In the genomic region with DNA sequence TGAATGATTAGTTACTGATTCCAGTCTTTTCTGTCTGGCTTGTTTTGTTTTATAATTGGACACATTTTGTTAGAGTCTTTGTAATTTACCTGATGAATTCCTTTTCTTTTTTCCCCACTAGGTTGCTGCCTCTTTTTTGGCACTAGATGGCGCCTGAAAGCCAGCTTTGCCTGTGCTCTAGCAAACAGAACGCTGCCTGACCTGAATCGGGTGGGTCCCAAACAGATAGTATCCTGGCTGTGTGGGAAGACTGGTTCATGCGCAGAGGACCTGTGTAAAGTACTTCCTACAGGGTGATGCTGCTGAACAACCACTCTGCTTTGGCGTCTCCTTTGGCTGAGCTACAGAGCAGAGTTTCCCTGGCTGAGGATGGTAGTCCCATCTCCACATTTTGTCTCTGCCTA, we compare ENCODE assay signal across 1 cellular context.
A peak's percentile ranks its signal among the peaks of the same experiment; 100 is the strongest.
TF ChIP-seq lines count a peak whose summit lies in the region.

No MANE protein-coding gene starts in this region.

TF ChIP-seq in HEK293, 187 proteins besides CTCF, POLR2A, EP300 and RAD21 (continued from another document and continues in another):
- TF ChIP-seq, protein P1, sequence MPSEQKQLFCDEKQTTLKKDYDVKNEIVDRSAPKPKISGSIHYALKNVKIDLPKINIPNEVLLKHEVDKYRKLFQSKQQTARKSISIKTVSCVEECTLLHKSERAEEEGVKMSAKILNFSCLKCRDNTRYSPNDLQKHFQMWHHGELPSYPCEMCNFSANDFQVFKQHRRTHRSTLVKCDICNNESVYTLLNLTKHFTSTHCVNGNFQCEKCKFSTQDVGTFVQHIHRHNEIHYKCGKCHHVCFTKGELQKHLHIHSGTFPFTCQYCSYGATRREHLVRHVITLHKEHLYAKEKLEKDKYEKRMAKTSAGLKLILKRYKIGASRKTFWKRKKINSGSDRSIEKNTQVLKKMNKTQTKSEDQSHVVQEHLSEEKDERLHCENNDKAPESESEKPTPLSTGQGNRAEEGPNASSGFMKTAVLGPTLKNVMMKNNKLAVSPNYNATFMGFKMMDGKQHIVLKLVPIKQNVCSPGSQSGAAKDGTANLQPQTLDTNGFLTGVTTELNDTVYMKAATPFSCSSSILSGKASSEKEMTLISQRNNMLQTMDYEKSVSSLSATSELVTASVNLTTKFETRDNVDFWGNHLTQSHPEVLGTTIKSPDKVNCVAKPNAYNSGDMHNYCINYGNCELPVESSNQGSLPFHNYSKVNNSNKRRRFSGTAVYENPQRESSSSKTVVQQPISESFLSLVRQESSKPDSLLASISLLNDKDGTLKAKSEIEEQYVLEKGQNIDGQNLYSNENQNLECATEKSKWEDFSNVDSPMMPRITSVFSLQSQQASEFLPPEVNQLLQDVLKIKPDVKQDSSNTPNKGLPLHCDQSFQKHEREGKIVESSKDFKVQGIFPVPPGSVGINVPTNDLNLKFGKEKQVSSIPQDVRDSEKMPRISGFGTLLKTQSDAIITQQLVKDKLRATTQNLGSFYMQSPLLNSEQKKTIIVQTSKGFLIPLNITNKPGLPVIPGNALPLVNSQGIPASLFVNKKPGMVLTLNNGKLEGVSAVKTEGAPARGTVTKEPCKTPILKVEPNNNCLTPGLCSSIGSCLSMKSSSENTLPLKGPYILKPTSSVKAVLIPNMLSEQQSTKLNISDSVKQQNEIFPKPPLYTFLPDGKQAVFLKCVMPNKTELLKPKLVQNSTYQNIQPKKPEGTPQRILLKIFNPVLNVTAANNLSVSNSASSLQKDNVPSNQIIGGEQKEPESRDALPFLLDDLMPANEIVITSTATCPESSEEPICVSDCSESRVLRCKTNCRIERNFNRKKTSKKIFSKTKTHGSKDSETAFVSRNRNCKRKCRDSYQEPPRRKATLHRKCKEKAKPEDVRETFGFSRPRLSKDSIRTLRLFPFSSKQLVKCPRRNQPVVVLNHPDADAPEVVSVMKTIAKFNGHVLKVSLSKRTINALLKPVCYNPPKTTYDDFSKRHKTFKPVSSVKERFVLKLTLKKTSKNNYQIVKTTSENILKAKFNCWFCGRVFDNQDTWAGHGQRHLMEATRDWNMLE (tag by site-specific recombination; conservative IDR thresholded peaks at IDR 0.05; ENCODE audit: low read depth) = peak; percentile 65
- TF ChIP-seq ZNF155 (tag by site-specific recombination; IDR thresholded peaks at IDR 0.05) (no peak), TRIM28 (IDR thresholded peaks at IDR 0.05; ENCODE audit: borderline replicate concordance, low read length) (peak; percentile 100), ZNF488 (tag by site-specific recombination; IDR thresholded peaks at IDR 0.05) (no peak), ZNF335 (tag by site-specific recombination; conservative IDR thresholded peaks at IDR 0.05) (no peak), KLF8 (tag by site-specific recombination; IDR thresholded peaks at IDR 0.05) (peak; percentile 69; the same call in 1 of the 2 replicates), ZNF626 (tag by site-specific recombination; IDR thresholded peaks at IDR 0.05) (0 out of 2 replicates have a peak, but pooled peaks have one; percentile 60), KLF7 (tag by site-specific recombination; IDR thresholded peaks at IDR 0.05; ENCODE audit: borderline replicate concordance) (no peak), ZNF112 (tag by site-specific recombination; IDR thresholded peaks at IDR 0.05) (no peak), ZNF2 (tag by site-specific recombination; IDR thresholded peaks at IDR 0.05) (no peak), SETDB1 (IDR thresholded peaks at IDR 0.05; ENCODE audit: insufficient read length, low read length) (peak; percentile 100), BCL6B (tag by site-specific recombination; IDR thresholded peaks at IDR 0.05) (no peak), ZNF600 (tag by site-specific recombination; IDR thresholded peaks at IDR 0.05) (no peak), SP3 (tag by site-specific recombination; IDR thresholded peaks at IDR 0.05) (0 out of 2 replicates have a peak, but pooled peaks have one; percentile 16), ZNF549 (tag by site-specific recombination; IDR thresholded peaks at IDR 0.05) (0 out of 2 replicates have a peak, but pooled peaks have one; percentile 32), ZNF658 (tag by site-specific recombination; IDR thresholded peaks at IDR 0.05) (no peak), ZNF146 (tag by site-specific recombination; IDR thresholded peaks at IDR 0.05) (no peak), ZNF610 (tag by site-specific recombination; IDR thresholded peaks at IDR 0.05; ENCODE audit: borderline replicate concordance) (0 out of 2 replicates have a peak, but pooled peaks have one; percentile 35), ZNF654 (tag by site-specific recombination; IDR thresholded peaks at IDR 0.05; ENCODE audit: low read depth) (peak; percentile 41; the same call in 1 of the 2 replicates), ZNF274 (IDR thresholded peaks at IDR 0.05; ENCODE audit: low read length) (no peak), ZNF274 (tag by site-specific recombination; IDR thresholded peaks at IDR 0.05; ENCODE audit: borderline replicate concordance) (no peak), ZBTB11 (tag by site-specific recombination; conservative IDR thresholded peaks at IDR 0.05; ENCODE audit: low read depth) (no peak), ATF2 (tag by site-specific recombination; IDR thresholded peaks at IDR 0.05; ENCODE audit: low read depth) (no peak), ZFP37 (tag by site-specific recombination; IDR thresholded peaks at IDR 0.05) (no peak)
- TF ChIP-seq, protein P2, sequence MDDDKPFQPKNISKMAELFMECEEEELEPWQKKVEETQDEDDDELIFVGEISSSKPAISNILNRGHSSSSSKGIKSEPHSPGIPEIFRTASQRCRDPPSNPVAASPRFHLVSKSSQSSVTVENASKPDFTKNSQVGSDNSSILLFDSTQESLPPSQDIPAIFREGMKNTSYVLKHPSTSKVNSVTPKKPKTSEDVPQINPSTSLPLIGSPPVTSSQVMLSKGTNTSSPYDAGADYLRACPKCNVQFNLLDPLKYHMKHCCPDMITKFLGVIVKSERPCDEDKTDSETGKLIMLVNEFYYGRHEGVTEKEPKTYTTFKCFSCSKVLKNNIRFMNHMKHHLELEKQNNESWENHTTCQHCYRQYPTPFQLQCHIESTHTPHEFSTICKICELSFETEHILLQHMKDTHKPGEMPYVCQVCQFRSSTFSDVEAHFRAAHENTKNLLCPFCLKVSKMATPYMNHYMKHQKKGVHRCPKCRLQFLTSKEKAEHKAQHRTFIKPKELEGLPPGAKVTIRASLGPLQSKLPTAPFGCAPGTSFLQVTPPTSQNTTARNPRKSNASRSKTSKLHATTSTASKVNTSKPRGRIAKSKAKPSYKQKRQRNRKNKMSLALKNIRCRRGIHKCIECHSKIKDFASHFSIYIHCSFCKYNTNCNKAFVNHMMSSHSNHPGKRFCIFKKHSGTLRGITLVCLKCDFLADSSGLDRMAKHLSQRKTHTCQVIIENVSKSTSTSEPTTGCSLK (tag by site-specific recombination; IDR thresholded peaks at IDR 0.05) = no peak
- TF ChIP-seq, protein P3, sequence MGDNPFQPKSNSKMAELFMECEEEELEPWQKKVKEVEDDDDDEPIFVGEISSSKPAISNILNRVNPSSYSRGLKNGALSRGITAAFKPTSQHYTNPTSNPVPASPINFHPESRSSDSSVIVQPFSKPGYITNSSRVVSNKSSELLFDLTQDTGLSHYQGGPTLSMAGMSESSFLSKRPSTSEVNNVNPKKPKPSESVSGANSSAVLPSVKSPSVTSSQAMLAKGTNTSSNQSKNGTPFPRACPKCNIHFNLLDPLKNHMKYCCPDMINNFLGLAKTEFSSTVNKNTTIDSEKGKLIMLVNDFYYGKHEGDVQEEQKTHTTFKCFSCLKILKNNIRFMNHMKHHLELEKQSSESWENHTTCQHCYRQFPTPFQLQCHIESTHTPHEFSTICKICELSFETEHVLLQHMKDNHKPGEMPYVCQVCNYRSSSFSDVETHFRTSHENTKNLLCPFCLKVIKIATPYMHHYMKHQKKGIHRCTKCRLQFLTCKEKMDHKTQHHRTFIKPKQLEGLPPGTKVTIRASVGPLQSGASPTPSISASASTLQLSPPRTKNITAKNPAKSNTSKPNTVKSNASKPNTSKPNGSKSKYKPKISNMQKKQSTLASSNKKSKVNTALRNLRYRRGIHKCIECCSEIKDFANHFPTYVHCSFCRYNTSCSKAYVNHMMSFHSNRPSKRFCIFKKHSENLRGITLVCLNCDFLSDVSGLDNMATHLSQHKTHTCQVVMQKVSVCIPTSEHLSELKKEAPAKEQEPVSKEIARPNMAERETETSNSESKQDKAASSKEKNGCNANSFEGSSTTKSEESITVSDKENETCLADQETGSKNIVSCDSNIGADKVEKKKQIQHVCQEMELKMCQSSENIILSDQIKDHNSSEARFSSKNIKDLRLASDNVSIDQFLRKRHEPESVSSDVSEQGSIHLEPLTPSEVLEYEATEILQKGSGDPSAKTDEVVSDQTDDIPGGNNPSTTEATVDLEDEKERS (tag by site-specific recombination; IDR thresholded peaks at IDR 0.05) = peak; percentile 96
- TF ChIP-seq, protein P4, sequence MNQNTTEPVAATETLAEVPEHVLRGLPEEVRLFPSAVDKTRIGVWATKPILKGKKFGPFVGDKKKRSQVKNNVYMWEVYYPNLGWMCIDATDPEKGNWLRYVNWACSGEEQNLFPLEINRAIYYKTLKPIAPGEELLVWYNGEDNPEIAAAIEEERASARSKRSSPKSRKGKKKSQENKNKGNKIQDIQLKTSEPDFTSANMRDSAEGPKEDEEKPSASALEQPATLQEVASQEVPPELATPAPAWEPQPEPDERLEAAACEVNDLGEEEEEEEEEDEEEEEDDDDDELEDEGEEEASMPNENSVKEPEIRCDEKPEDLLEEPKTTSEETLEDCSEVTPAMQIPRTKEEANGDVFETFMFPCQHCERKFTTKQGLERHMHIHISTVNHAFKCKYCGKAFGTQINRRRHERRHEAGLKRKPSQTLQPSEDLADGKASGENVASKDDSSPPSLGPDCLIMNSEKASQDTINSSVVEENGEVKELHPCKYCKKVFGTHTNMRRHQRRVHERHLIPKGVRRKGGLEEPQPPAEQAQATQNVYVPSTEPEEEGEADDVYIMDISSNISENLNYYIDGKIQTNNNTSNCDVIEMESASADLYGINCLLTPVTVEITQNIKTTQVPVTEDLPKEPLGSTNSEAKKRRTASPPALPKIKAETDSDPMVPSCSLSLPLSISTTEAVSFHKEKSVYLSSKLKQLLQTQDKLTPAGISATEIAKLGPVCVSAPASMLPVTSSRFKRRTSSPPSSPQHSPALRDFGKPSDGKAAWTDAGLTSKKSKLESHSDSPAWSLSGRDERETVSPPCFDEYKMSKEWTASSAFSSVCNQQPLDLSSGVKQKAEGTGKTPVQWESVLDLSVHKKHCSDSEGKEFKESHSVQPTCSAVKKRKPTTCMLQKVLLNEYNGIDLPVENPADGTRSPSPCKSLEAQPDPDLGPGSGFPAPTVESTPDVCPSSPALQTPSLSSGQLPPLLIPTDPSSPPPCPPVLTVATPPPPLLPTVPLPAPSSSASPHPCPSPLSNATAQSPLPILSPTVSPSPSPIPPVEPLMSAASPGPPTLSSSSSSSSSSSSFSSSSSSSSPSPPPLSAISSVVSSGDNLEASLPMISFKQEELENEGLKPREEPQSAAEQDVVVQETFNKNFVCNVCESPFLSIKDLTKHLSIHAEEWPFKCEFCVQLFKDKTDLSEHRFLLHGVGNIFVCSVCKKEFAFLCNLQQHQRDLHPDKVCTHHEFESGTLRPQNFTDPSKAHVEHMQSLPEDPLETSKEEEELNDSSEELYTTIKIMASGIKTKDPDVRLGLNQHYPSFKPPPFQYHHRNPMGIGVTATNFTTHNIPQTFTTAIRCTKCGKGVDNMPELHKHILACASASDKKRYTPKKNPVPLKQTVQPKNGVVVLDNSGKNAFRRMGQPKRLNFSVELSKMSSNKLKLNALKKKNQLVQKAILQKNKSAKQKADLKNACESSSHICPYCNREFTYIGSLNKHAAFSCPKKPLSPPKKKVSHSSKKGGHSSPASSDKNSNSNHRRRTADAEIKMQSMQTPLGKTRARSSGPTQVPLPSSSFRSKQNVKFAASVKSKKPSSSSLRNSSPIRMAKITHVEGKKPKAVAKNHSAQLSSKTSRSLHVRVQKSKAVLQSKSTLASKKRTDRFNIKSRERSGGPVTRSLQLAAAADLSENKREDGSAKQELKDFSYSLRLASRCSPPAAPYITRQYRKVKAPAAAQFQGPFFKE (tag by site-specific recombination; IDR thresholded peaks at IDR 0.05; ENCODE audit: borderline replicate concordance) = no peak
